In the genomic region with DNA sequence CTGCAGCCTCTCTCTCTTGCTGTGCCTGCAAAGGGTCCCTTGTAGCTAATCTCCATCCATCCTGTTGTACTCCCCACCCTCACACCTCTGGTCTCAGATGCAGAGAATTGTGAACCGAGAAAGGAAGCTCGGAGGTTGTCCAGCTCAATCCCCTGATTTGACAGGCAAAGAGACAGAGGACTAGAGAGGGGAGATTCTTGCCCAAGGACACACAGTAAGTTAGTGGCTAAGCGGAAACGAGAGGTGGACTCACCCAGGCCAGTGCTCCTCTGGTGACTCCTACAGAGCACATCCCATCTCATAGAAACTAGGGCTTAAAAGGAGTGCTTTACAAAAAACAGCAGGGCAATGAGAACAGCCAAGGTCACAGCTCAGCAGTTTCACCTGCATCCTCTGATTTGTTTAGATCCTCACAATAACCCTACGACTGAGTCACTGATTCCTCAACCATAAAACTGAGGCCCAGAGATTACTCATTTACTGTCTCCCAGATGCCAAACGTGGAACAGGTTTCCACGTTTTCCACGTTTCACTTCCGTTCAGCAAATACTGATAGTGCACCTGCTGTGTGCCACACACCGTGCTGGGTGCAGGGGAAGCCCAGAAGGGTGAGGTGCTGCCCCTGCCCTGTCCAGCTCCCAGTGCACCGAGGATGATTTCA, we compare ENCODE assay signal across 8 cellular contexts. TPM values are rescaled to one million over a fixed set of nuclear protein-coding genes. Genes with fewer than 3 reads are reported as not detected.
A peak's percentile ranks its signal among the peaks of the same experiment; 100 is the strongest.
DNase-seq lines count a peak whose midpoint lies in the region; ATAC-seq and TF ChIP-seq lines count a peak whose summit lies in the region.

No MANE protein-coding gene starts in this region.

- H3K27ac Mint-ChIP-seq in immature natural killer cell (no peak overlapping the region), osteocyte (ENCODE audit: unreplicated experiment) (no peak overlapping the region)

- ATAC-seq in GM18498 (IDR thresholded peaks at IDR 0.05; ENCODE audit: unreplicated experiment) (peak; percentile 67), GM21576 (IDR thresholded peaks at IDR 0.05; ENCODE audit: unreplicated experiment) (peak; percentile 48), HG03442 (IDR thresholded peaks at IDR 0.05; ENCODE audit: unreplicated experiment) (peak; percentile 61), foreskin keratinocyte (peak; percentile 63)

- H3K4me1 Mint-ChIP-seq in immature natural killer cell: peaks cover 0 to 2% of the 10 kb centered on the region in 2 donors
- peaks cover 5% of the 10 kb centered on the region for H3K4me1 Mint-ChIP-seq in osteocyte (ENCODE audit: unreplicated experiment)

- H3K36me3 Mint-ChIP-seq in immature natural killer cell (peaks cover 1 to 7% (median 3%) of the 10 kb centered on the region in 3 donors), osteocyte (ENCODE audit: unreplicated experiment) (peaks cover 21% of the 10 kb centered on the region)

- H3K4me1 ChIP-seq in foreskin keratinocyte: peaks cover 7% of the 10 kb centered on the region

- TF ChIP-seq CTCF in foreskin keratinocyte (conservative IDR thresholded peaks at IDR 0.05) (no peak), osteocyte (IDR thresholded peaks at IDR 0.05) (no peak)

- DNase-seq in foreskin keratinocyte (peak; percentile 30 to 60), immature natural killer cell (no peak), osteocyte (ENCODE audit: extremely low spot score, unreplicated experiment) (no peak), NCI-H146 (lab: John Stamatoyannopoulos, UW) (no peak), Kasumi-1 (lab: John Stamatoyannopoulos, UW) (no peak)

- H3K9me3 Mint-ChIP-seq in immature natural killer cell (no peaks in the 10 kb centered on the region), osteocyte (ENCODE audit: unreplicated experiment) (no peaks in the 10 kb centered on the region)

- no peak overlapping the region for H3K27ac ChIP-seq in foreskin keratinocyte

- H3K27me3 Mint-ChIP-seq in immature natural killer cell (ENCODE audit: low read depth in 3 of 3): peaks cover 0 to 3% (median 1%) of the 10 kb centered on the region in 3 donors
- no peaks in the 10 kb centered on the region for H3K27me3 Mint-ChIP-seq in osteocyte (ENCODE audit: unreplicated experiment)

- H3K4me3 Mint-ChIP-seq in immature natural killer cell: no peak overlapping the region
- H3K4me3 Mint-ChIP-seq in osteocyte (ENCODE audit: unreplicated experiment): no peak overlapping the region

- H3K27me3 ChIP-seq in foreskin keratinocyte: no peaks in the 10 kb centered on the region

RNA-seq across cellular contexts. Expression of a gene that starts 22.1 kb away (rescaled TPM):
- total RNA-seq in foreskin keratinocyte: 12.4 and 13.2 TPM in 2 replicates
- 6.5 and 6.8 TPM in 2 replicates for polyA plus RNA-seq in foreskin keratinocyte
- 1 to 10 TPM; 3.6 to 4.9 (median 3.7) TPM for polyA plus RNA-seq in immature natural killer cell
- 25.9 and 26.2 TPM in 2 replicates for total RNA-seq in osteocyte

RNA-seq across cellular contexts. Expression of a gene that starts 38.7 kb away (rescaled TPM):
- total RNA-seq in foreskin keratinocyte (0.31 and 0.35 TPM in 2 replicates), osteocyte (0.13 and 0.24 TPM in 2 replicates)
- polyA plus RNA-seq in foreskin keratinocyte (0.11 and 0.12 TPM in 2 replicates), immature natural killer cell (not detected)

Comparison
In these comparisons a context has a peak if more than half of its experiments do, and no peak if none do; other contexts are left out.
1. DNase-seq: peak in foreskin keratinocyte (2 of 2); none in immature natural killer cell (0 of 3), osteocyte (single experiment), NCI-H146 (single experiment) and Kasumi-1 (0 of 2).
2. Peak in every context shown above with its lines, with median percentiles within 50 percentile points of each other: ATAC-seq.